ENCODE assay signal across 17 cellular contexts in the genomic region with DNA sequence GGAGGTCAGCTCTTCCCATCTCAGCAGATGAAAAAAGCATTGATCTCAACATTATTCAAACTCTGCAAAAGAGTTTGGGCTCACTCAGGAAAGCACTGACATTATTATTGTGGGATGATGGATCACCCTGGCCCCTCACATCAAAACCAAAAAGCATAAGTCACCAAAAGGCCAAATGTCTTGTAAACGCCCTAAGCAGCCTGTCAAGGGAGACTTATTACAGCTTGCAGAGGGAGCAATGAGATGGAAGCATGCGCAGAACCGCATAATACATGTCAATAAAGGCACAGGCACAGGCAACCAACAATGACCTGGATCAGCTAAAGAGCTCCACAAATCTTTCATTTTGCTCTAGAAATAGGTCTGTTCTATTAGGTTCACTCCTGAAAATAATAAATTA. TPM values are rescaled to one million over a fixed set of nuclear protein-coding genes. Genes with fewer than 3 reads are reported as not detected.
A peak's percentile ranks its signal among the peaks of the same experiment; 100 is the strongest.
DNase-seq lines count a peak whose midpoint lies in the region; ATAC-seq and TF ChIP-seq lines count a peak whose summit lies in the region.
"Had no signal": no experiment of that assay in that cellular context is flagged by ENCODE, and none has a peak within 500 bp of the region (broad histone marks: within the 10 kb centered on the region; RNA-seq: fewer than 3 reads in every experiment).

No MANE protein-coding gene starts in this region.

- no peak overlapping the region for H3K4me3 ChIP-seq in OCI-LY3 (ENCODE audit: low read length)
- no peak overlapping the region for H3K4me3 ChIP-seq in endodermal cell (ENCODE audit: low read length)
- H3K4me3 ChIP-seq in neuron (ENCODE audit: low read length): peak overlapping the region; percentile 32
- H3K4me3 ChIP-seq: SJSA1 had no signal

- WGBS in endodermal cell (ENCODE audit: insufficient coverage in 1 of 2, insufficient read length in 1 of 2), 2 experiments: 73 to 91% methylated on average over 3 of the region's 3 CpGs

- no peaks in the 10 kb centered on the region for H3K27me3 Mint-ChIP-seq in endodermal cell (ENCODE audit: insufficient read depth)

- H3K9me3 Mint-ChIP-seq in endodermal cell: peaks cover 4% of the 10 kb centered on the region
- H3K9me3 Mint-ChIP-seq: CD8-positive, alpha-beta T cell; IgD-negative memory B cell had no signal

- H3K27me3 ChIP-seq in OCI-LY3 (ENCODE audit: low read depth, low read length): no peaks in the 10 kb centered on the region
- H3K27me3 ChIP-seq in endodermal cell (ENCODE audit: control insufficient read depth, insufficient read depth, low read length, poor library complexity, severe bottlenecking): no peaks in the 10 kb centered on the region
- H3K27me3 ChIP-seq in neuron (ENCODE audit: insufficient read depth, low read length): no peaks in the 10 kb centered on the region
- H3K27me3 ChIP-seq: SJSA1 had no signal

- no peaks in the 10 kb centered on the region for H3K9me3 ChIP-seq in OCI-LY3 (ENCODE audit: insufficient read depth, low read length)
- H3K9me3 ChIP-seq in endodermal cell (ENCODE audit: control insufficient read depth, low read length): no peaks in the 10 kb centered on the region
- no peaks in the 10 kb centered on the region for H3K9me3 ChIP-seq in neuron (ENCODE audit: low read length)

- no peaks in the 10 kb centered on the region for H3K4me1 Mint-ChIP-seq in endodermal cell

- peak; percentile 42 for DNase-seq in KG1 (lab: John Stamatoyannopoulos, UW)
- DNase-seq in endodermal cell: no peak
- no peak for DNase-seq in putamen (ENCODE audit: low spot score)
- DNase-seq in inferior parietal cortex (ENCODE audit: extremely low spot score): no peak
- DNase-seq: CD8-positive, alpha-beta T cell; DMS 273 treated with DMSO at 0.1 percent for 48 hours; EL; NCI-H1048; NCI-H1694 treated with DMSO at 0.1 percent for 48 hours; NCI-H510A treated with DMSO at 0.1 percent for 48 hours; OCI-M1; SW 1271 had no signal

- H2AFZ ChIP-seq in OCI-LY3 (ENCODE audit: low read depth, low read length) (0 out of 2 replicates have a peak overlapping the region, but pooled peaks have one; percentile 46), neuron (ENCODE audit: low read depth, low read length) (peak overlapping the region; percentile 47)

- no peak overlapping the region for H3K9ac ChIP-seq in OCI-LY3 (ENCODE audit: low read length)
- H3K9ac ChIP-seq in endodermal cell (ENCODE audit: extremely low read depth, low read length, poor library complexity, severe bottlenecking): no peak overlapping the region

- H3K27ac ChIP-seq in OCI-LY3 (ENCODE audit: low read length) (no peak overlapping the region), endodermal cell (ENCODE audit: low read depth, low read length) (peak overlapping the region; percentile 92)
- H3K27ac ChIP-seq: SJSA1 had no signal

- ATAC-seq in HG03520 (IDR thresholded peaks at IDR 0.05; ENCODE audit: unreplicated experiment): no peak
- ATAC-seq: CD8-positive, alpha-beta T cell had no signal

- no peak overlapping the region for H3K4me3 Mint-ChIP-seq in endodermal cell
- H3K4me3 Mint-ChIP-seq: CD8-positive, alpha-beta T cell; IgD-negative memory B cell had no signal

- H3K27ac Mint-ChIP-seq in endodermal cell: no peak overlapping the region
- H3K27ac Mint-ChIP-seq: CD8-positive, alpha-beta T cell; IgD-negative memory B cell had no signal

- H3K4me1 ChIP-seq in OCI-LY3 (ENCODE audit: low read length): peaks cover 30% of the 10 kb centered on the region
- no peaks in the 10 kb centered on the region for H3K4me1 ChIP-seq in endodermal cell (ENCODE audit: control insufficient read depth, insufficient read depth, low read length)
- peaks cover 29% of the 10 kb centered on the region for H3K4me1 ChIP-seq in neuron (ENCODE audit: insufficient read depth, low read length)

- H3K4me2 ChIP-seq in OCI-LY3 (ENCODE audit: low read length): no peak overlapping the region

- no peaks in the 10 kb centered on the region for H3K36me3 Mint-ChIP-seq in endodermal cell (ENCODE audit: low read depth)

- no peaks in the 10 kb centered on the region for H3K36me3 ChIP-seq in OCI-LY3 (replicated peaks; ENCODE audit: low read depth, low read length)
- no peaks in the 10 kb centered on the region for H3K36me3 ChIP-seq in endodermal cell (ENCODE audit: control insufficient read depth, insufficient read depth, low read length)
- H3K36me3 ChIP-seq in neuron (ENCODE audit: insufficient read depth, low read length): no peaks in the 10 kb centered on the region
- H3K36me3 ChIP-seq: SJSA1 had no signal

- no peak for TF ChIP-seq CTCF in OCI-LY3 (IDR thresholded peaks at IDR 0.05; ENCODE audit: low read depth, low read length)
- TF ChIP-seq CTCF in endodermal cell (conservative IDR thresholded peaks at IDR 0.05): no peak

- no peaks in the 10 kb centered on the region for H4K20me1 ChIP-seq in OCI-LY3 (ENCODE audit: insufficient read depth, low read length)

- peaks cover 2% of the 10 kb centered on the region for H3K79me2 ChIP-seq in OCI-LY3 (ENCODE audit: low read length)

RNA-seq across cellular contexts. Expression of gene FSIP1, which starts 4.6 kb away (rescaled TPM):
- 1 to 10 TPM in 1 of 2 donors, under 1 TPM in 1; 0.77 to 1.7 TPM for total RNA-seq in endodermal cell
- 2.6 TPM for polyA plus RNA-seq in endodermal cell (2013, experiment 1 of 2)
- 2.2 TPM for polyA plus RNA-seq in endodermal cell (2013, experiment 2 of 2)
